ENCODE assay signal across 8 cellular contexts in genomic region chr14:103512701-103513611, GRCh38. TPM values are rescaled to one million over a fixed set of nuclear protein-coding genes. Genes with fewer than 3 reads are reported as not detected.
DNase-seq lines count a peak whose midpoint lies in the region; ATAC-seq and TF ChIP-seq lines count a peak whose summit lies in the region.

No MANE protein-coding gene starts in this region.

- in situ Hi-C loops in HAP-1 (cut with MboI; ENCODE audit: low sequenced_read_pairs) = no loop called here

- BruUV-seq in PC-3 (replicated peaks; lab: Mats Ljungman, UMichigan) = no TSS peak

- no peak overlapping the region for H3K14ac ChIP-seq in trophoblast cell (ENCODE audit: low read length)

- H3K4me2 ChIP-seq in GM23338 (no peak overlapping the region), PC-3 (ENCODE audit: low read length) (no peak overlapping the region), trophoblast cell (ENCODE audit: low read length) (no peak overlapping the region)

- H3K79me1 ChIP-seq in trophoblast cell (ENCODE audit: low read length) = peaks cover 3% of the 10 kb centered on the region

- no peak overlapping the region; the same call in 1 of the 2 replicates for H3K27ac ChIP-seq in GM23338 (ENCODE audit: low read depth)
- no peak overlapping the region for H3K27ac ChIP-seq in PC-3 (ENCODE audit: low read length)
- no peak overlapping the region for H3K27ac ChIP-seq in trophoblast cell (ENCODE audit: low read depth, low read length)

- H3K9me2 ChIP-seq in GM23338 (ENCODE audit: insufficient read depth) (no peaks in the 10 kb centered on the region), PC-3 (replicated peaks; ENCODE audit: low read length) (no peaks in the 10 kb centered on the region)

- no peak overlapping the region for H3K4me3 Mint-ChIP-seq in GM23338

- no peaks in the 10 kb centered on the region for H3K9me3 ChIP-seq in PC-3 (ENCODE audit: low read length)
- no peaks in the 10 kb centered on the region for H3K9me3 ChIP-seq in trophoblast cell (ENCODE audit: insufficient read depth, low read depth, low read length)
- no peaks in the 10 kb centered on the region for H3K9me3 ChIP-seq in HAP-1

- no peaks in the 10 kb centered on the region for H3K79me2 ChIP-seq in GM23338 (replicated peaks; ENCODE audit: insufficient read depth)
- H3K79me2 ChIP-seq in PC-3 (ENCODE audit: low read length) = no peaks in the 10 kb centered on the region
- H3K79me2 ChIP-seq in trophoblast cell (ENCODE audit: control insufficient read depth, insufficient read depth, low read length, poor library complexity) = no peaks in the 10 kb centered on the region

- no peak overlapping the region for H2BK5ac ChIP-seq in trophoblast cell (ENCODE audit: low read depth, low read length, poor library complexity)

- H3K36me3 Mint-ChIP-seq in GM23338 (ENCODE audit: low read depth) = peaks cover 19% of the 10 kb centered on the region

- H4K8ac ChIP-seq in trophoblast cell (ENCODE audit: low read depth, low read length) = no peak overlapping the region

- no peak overlapping the region for H2BK120ac ChIP-seq in trophoblast cell (ENCODE audit: insufficient read depth, low read length, poor library complexity)

- H3K23ac ChIP-seq in trophoblast cell (ENCODE audit: low read length) = no peak overlapping the region

- ATAC-seq in GM23338 = peak; percentile 8; the same call in 2 of the 3 replicates
- peak; percentile 54 for ATAC-seq in PC-3
- no peak for ATAC-seq in GM19035 (IDR thresholded peaks at IDR 0.05; ENCODE audit: unreplicated experiment)
- no peak for ATAC-seq in HG03354 (IDR thresholded peaks at IDR 0.05; ENCODE audit: poor library complexity, severe bottlenecking, unreplicated experiment)
- ATAC-seq in HG03439 (IDR thresholded peaks at IDR 0.05; ENCODE audit: unreplicated experiment) = no peak

- no peak overlapping the region for H3K4me3 ChIP-seq in GM23338
- no peak overlapping the region for H3K4me3 ChIP-seq in PC-3 (ENCODE audit: low read length)
- H3K4me3 ChIP-seq in fibroblast of the aortic adventitia (ENCODE audit: low read depth, low read length) = no peak overlapping the region
- H3K4me3 ChIP-seq in trophoblast cell (ENCODE audit: low read depth, low read length) = peak overlapping the region; percentile 23
- no peak overlapping the region for H3K4me3 ChIP-seq in HAP-1

- H3K18ac ChIP-seq in trophoblast cell (ENCODE audit: low read length) = no peak overlapping the region

- H3K27me3 ChIP-seq in GM23338 (ENCODE audit: insufficient read depth) (no peaks in the 10 kb centered on the region), PC-3 (ENCODE audit: low read length) (no peaks in the 10 kb centered on the region), trophoblast cell (ENCODE audit: insufficient read depth, low read length) (no peaks in the 10 kb centered on the region), HAP-1 (ENCODE audit: low read depth) (no peaks in the 10 kb centered on the region)

- no peak overlapping the region for H3K4ac ChIP-seq in trophoblast cell (ENCODE audit: low read depth, low read length)

- H2AFZ ChIP-seq in GM23338 (no peak overlapping the region), PC-3 (ENCODE audit: low read length) (no peak overlapping the region), trophoblast cell (ENCODE audit: insufficient read depth, low read length, poor library complexity) (no peak overlapping the region)

- CTCF ChIA-PET in PC-3 (lab: Charles Lee) = no interaction called here

- H4K12ac ChIP-seq in trophoblast cell (ENCODE audit: low read depth, low read length) = no peak overlapping the region

- no peak overlapping the region for H4K91ac ChIP-seq in trophoblast cell (ENCODE audit: low read depth, low read length)

- peaks cover 22% of the 10 kb centered on the region; the same call in 1 of the 2 replicates for H3F3A ChIP-seq in GM23338 (replicated peaks; ENCODE audit: low read depth)
- H3F3A ChIP-seq in PC-3 (ENCODE audit: low read length, unreplicated experiment) = no peaks in the 10 kb centered on the region

- intact Hi-C loops in PC-3 (cut with micrococcal nuclease) = no loop called here

- peaks cover 7% of the 10 kb centered on the region for H3K4me1 Mint-ChIP-seq in GM23338

- no peak overlapping the region for H2AK5ac ChIP-seq in trophoblast cell (ENCODE audit: low read length)

- H3K36me3 ChIP-seq in GM23338 (ENCODE audit: insufficient read depth) = no peaks in the 10 kb centered on the region
- H3K36me3 ChIP-seq in PC-3 (ENCODE audit: low read depth, low read length) = peaks cover 5% of the 10 kb centered on the region
- peaks cover 29 to 44% of the 10 kb centered on the region in 2 experiments for H3K36me3 ChIP-seq in trophoblast cell (ENCODE audit: control insufficient read depth in 1 of 2, insufficient read depth in 2 of 2, low read length in 2 of 2)
- H3K36me3 ChIP-seq in HAP-1 (replicated peaks) = peaks cover 1% of the 10 kb centered on the region

- POLR2A ChIA-PET in PC-3 (lab: Charles Lee; ENCODE audit: unreplicated experiment) = no interaction called here

- H4K20me1 ChIP-seq in GM23338 (replicated peaks; ENCODE audit: insufficient read depth) (no peaks in the 10 kb centered on the region; the same call in 1 of the 2 replicates), PC-3 (ENCODE audit: low read length) (no peaks in the 10 kb centered on the region)

- TF ChIP-seq CTCF in GM23338 (conservative IDR thresholded peaks at IDR 0.05; ENCODE audit: low read depth in 2 of 2) (peak in 1 of 2 experiments; percentile 30; a peak in 1 of 4 replicates), PC-3 (conservative IDR thresholded peaks at IDR 0.05; ENCODE audit: low read depth, low read length) (no peak), fibroblast of the aortic adventitia (IDR thresholded peaks at IDR 0.05; ENCODE audit: insufficient read depth, low read length) (no peak)

- H3K27me3 Mint-ChIP-seq in GM23338 (ENCODE audit: insufficient read depth, low read depth, poor library complexity) = peaks cover 27% of the 10 kb centered on the region

- no peak overlapping the region for H3K27ac Mint-ChIP-seq in GM23338

- H3K9me3 Mint-ChIP-seq in GM23338 = no peaks in the 10 kb centered on the region; the same call in 2 of the 3 replicates

- H3K4me1 ChIP-seq in GM23338 (ENCODE audit: insufficient read depth) (peaks cover 4% of the 10 kb centered on the region), PC-3 (ENCODE audit: insufficient read depth, low read length) (no peaks in the 10 kb centered on the region), trophoblast cell (ENCODE audit: control insufficient read depth in 1 of 2, insufficient read depth in 2 of 2, low read length in 2 of 2) (peaks cover 0 to 3% of the 10 kb centered on the region in 2 experiments), HAP-1 (no peaks in the 10 kb centered on the region)

- no peak overlapping the region for H2BK12ac ChIP-seq in trophoblast cell (ENCODE audit: low read length)

- no CpG with 5 or more reads among the region's 25 CpGs for WGBS in trophoblast cell (ENCODE audit: extremely low coverage, insufficient coverage, insufficient read length)

- peak; percentile 45 for DNase-seq in GM23338 (ENCODE audit: low spot score)
- DNase-seq in PC-3 = peak; percentile 28
- peak; percentile 76 for DNase-seq in fibroblast of the aortic adventitia (ENCODE audit: low read depth)
- DNase-seq in trophoblast cell = no peak
- no peak for DNase-seq in HAP-1 (ENCODE audit: low spot score in 2 of 2)

- H3K9ac ChIP-seq in PC-3 (ENCODE audit: low read length) (no peak overlapping the region), trophoblast cell (ENCODE audit: low read length) (no peak overlapping the region)

TF ChIP-seq in GM23338, 12 proteins besides CTCF, POLR2A, EP300 and RAD21 (continues in another document):
- TF ChIP-seq POLR2AphosphoS5 (IDR thresholded peaks at IDR 0.05; ENCODE audit: low read depth) (no peak), EZH2 (IDR thresholded peaks at IDR 0.05; ENCODE audit: low read depth, unreplicated experiment) (no peak), ZNF331 (CRISPR knock-in tag; IDR thresholded peaks at IDR 0.05; ENCODE audit: low read depth) (no peak), EZH2phosphoT487 (IDR thresholded peaks at IDR 0.05; ENCODE audit: unreplicated experiment) (no peak)
- TF ChIP-seq, protein P1, sequence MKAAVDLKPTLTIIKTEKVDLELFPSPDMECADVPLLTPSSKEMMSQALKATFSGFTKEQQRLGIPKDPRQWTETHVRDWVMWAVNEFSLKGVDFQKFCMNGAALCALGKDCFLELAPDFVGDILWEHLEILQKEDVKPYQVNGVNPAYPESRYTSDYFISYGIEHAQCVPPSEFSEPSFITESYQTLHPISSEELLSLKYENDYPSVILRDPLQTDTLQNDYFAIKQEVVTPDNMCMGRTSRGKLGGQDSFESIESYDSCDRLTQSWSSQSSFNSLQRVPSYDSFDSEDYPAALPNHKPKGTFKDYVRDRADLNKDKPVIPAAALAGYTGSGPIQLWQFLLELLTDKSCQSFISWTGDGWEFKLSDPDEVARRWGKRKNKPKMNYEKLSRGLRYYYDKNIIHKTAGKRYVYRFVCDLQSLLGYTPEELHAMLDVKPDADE (IDR thresholded peaks at IDR 0.05) = no peak

RNA-seq across cellular contexts. Expression of gene CKB, which starts 9.7 kb away (rescaled TPM):
- 504 and 604 TPM in 2 replicates for total RNA-seq in GM23338 (2014; rRNA removed; shearing (Covaris generic))
- 846 and 852 TPM in 2 replicates for polyA plus RNA-seq in GM23338 (2016; fragmentation: Nextera tagmentation; extraction: Ambion mirVana)
- total RNA-seq in PC-3 (2014; rRNA removed) (299 and 324 TPM in 2 replicates), fibroblast of the aortic adventitia (ENCODE audit: low replicate concordance) (17.6 and 29.3 TPM in 2 replicates)
- 102 and 110 TPM in 2 replicates for polyA plus RNA-seq in trophoblast cell (2013)

RNA-seq across cellular contexts. Expression of gene TRMT61A, which starts 16.0 kb away (rescaled TPM):
- 22.0 and 28.2 TPM in 2 replicates for total RNA-seq in GM23338 (2014; rRNA removed; shearing (Covaris generic))
- polyA plus RNA-seq in GM23338 (2016; fragmentation: Nextera tagmentation; extraction: Ambion mirVana) = 13.2 and 13.4 TPM in 2 replicates
- total RNA-seq in PC-3 (2014; rRNA removed) (51.2 and 72.9 TPM in 2 replicates), fibroblast of the aortic adventitia (ENCODE audit: low replicate concordance) (4.7 and 9.2 TPM in 2 replicates)
- polyA plus RNA-seq in trophoblast cell (2013) = 3.4 and 3.5 TPM in 2 replicates

RNA-seq across cellular contexts. Expression of gene BAG5, which starts 49.5 kb away (rescaled TPM):
- 25.4 and 29.2 TPM in 2 replicates for total RNA-seq in GM23338 (2014; rRNA removed; shearing (Covaris generic))
- polyA plus RNA-seq in GM23338 (2016; fragmentation: Nextera tagmentation; extraction: Ambion mirVana) = 16.4 and 21.1 TPM in 2 replicates
- total RNA-seq in PC-3 (2014; rRNA removed) = 28.1 and 33.0 TPM in 2 replicates
- total RNA-seq in fibroblast of the aortic adventitia (ENCODE audit: low replicate concordance) = 20.9 and 37.9 TPM in 2 replicates
- polyA plus RNA-seq in trophoblast cell (2013) = 21.3 and 22.2 TPM in 2 replicates

RNA-seq across cellular contexts. Expression of gene COA8, which starts 49.8 kb away (rescaled TPM):
- total RNA-seq in GM23338 (2014; rRNA removed; shearing (Covaris generic)) = 61.3 and 82.6 TPM in 2 replicates
- 129 and 130 TPM in 2 replicates for polyA plus RNA-seq in GM23338 (2016; fragmentation: Nextera tagmentation; extraction: Ambion mirVana)
- total RNA-seq in PC-3 (2014; rRNA removed) (52.7 and 62.3 TPM in 2 replicates), fibroblast of the aortic adventitia (ENCODE audit: low replicate concordance) (5.6 and 23.6 TPM in 2 replicates)
- 42.0 and 45.6 TPM in 2 replicates for polyA plus RNA-seq in trophoblast cell (2013)

Comparison
In these comparisons a context has a peak if more than half of its experiments do, and no peak if none do; other contexts are left out.
1. ATAC-seq: peak in GM23338 (single experiment) and PC-3 (single experiment); none in GM19035 (single experiment), HG03354 (single experiment) and HG03439 (single experiment).
2. DNase-seq: peak in GM23338 (single experiment), PC-3 (single experiment) and fibroblast of the aortic adventitia (single experiment); none in trophoblast cell (0 of 2) and HAP-1 (0 of 2).